In genomic region chr15:92887869-92888268, GRCh38 we compare ENCODE assay signal across 9 cellular contexts. TPM values are rescaled to one million over a fixed set of nuclear protein-coding genes. Genes with fewer than 3 reads are reported as not detected.
A peak's percentile ranks its signal among the peaks of the same experiment; 100 is the strongest.
DNase-seq lines count a peak whose midpoint lies in the region; ATAC-seq and TF ChIP-seq lines count a peak whose summit lies in the region.
"Had no signal": no experiment of that assay in that cellular context is flagged by ENCODE, and none has a peak within 500 bp of the region (broad histone marks: within the 10 kb centered on the region; RNA-seq: fewer than 3 reads in every experiment).

No MANE protein-coding gene starts in this region.

- peaks cover 25% of the 10 kb centered on the region; the same call in 1 of the 2 replicates for H3K4me1 ChIP-seq in HEK293 (ENCODE audit: control insufficient read depth, insufficient read depth, low read length)
- H3K4me1 ChIP-seq in skeletal muscle satellite cell (ENCODE audit: control insufficient read depth, insufficient read depth, low read length), result peaks cover 23% of the 10 kb centered on the region

- no peaks in the 10 kb centered on the region for H3K9me3 ChIP-seq in HEK293 (ENCODE audit: control insufficient read depth, insufficient read depth, low read depth, low read length)
- no peaks in the 10 kb centered on the region for H3K9me3 ChIP-seq in skeletal muscle satellite cell (replicated peaks; ENCODE audit: low read length)

- H3K4me3 Mint-ChIP-seq in activated CD4-positive, alpha-beta memory T cell treated with anti-CD3 and anti-CD28 coated beads, Interleukin-2, amount 10 ng/mL, durations not matched to agents 7 days and 5 days, result peak overlapping the region; percentile 65

- no peaks in the 10 kb centered on the region for H3K27me3 Mint-ChIP-seq in activated CD4-positive, alpha-beta memory T cell treated with anti-CD3 and anti-CD28 coated beads, Interleukin-2, amount 10 ng/mL, durations not matched to agents 7 days and 5 days

- no peak for DNase-seq in activated CD4-positive, alpha-beta memory T cell treated with anti-CD3 and anti-CD28 coated beads, Interleukin-2, amount 10 ng/mL, durations not matched to agents 7 days and 5 days
- no peak for DNase-seq in fibroblast of pulmonary artery (ENCODE audit: low read depth)
- no peak for DNase-seq in NCI-H524 treated with DMSO at 0.1 percent for 48 hours (lab: John Stamatoyannopoulos, UW)
- DNase-seq in glomerular visceral epithelial cell (ENCODE audit: extremely low spot score), result no peak
- DNase-seq: cortex of kidney had no signal

- POLR2A ChIA-PET in HEK293 (lab: Yijun Ruan, JAX), result interaction anchor here (2.4 kb wide), 2 partner anchors 12 to 78 kb away, joined by 8 to 15 read pairs; partner anchors contain the start of gene CHD2
- POLR2A ChIA-PET in activated CD4-positive, alpha-beta memory T cell treated with anti-CD3 and anti-CD28 coated beads, Interleukin-2, amount 10 ng/mL, durations not matched to agents 7 days and 5 days (lab: Charles Lee), result interaction anchor here (1.4 to 19.1 kb wide), 8 partner anchors 17 to 78 kb away, joined by 4 to 1323 read pairs (median 68); partner anchors contain the start of gene CHD2

- CTCF ChIA-PET in HEK293 (lab: Yijun Ruan, JAX), result interaction anchor here (1.4 to 1.8 kb wide), 3 partner anchors 12 to 79 kb away, joined by 6 read pairs; partner anchors contain the start of gene CHD2
- CTCF ChIA-PET in activated CD4-positive, alpha-beta memory T cell treated with anti-CD3 and anti-CD28 coated beads, Interleukin-2, amount 10 ng/mL, durations not matched to agents 7 days and 5 days (lab: Charles Lee), result interaction anchor here (1.1 to 3.1 kb wide), 5 partner anchors 30 to 90 kb away, joined by 3 to 13 read pairs (median 9); no protein-coding TSS in a partner anchor

- no peak for ATAC-seq in GM21576 (IDR thresholded peaks at IDR 0.05; ENCODE audit: unreplicated experiment)
- ATAC-seq: left lobe of liver had no signal

- peak overlapping the region; percentile 20; the same call in 1 of the 2 replicates for H3K27ac ChIP-seq in HEK293 (ENCODE audit: extremely low read depth, low read depth, low read length)

- peak overlapping the region; percentile 18 for H3K9ac ChIP-seq in skeletal muscle satellite cell (ENCODE audit: low read depth, low read length)

- H3K9me3 Mint-ChIP-seq in activated CD4-positive, alpha-beta memory T cell treated with anti-CD3 and anti-CD28 coated beads, Interleukin-2, amount 10 ng/mL, durations not matched to agents 7 days and 5 days, result no peaks in the 10 kb centered on the region

- TF ChIP-seq CTCF in HEK293 (tag by site-specific recombination; IDR thresholded peaks at IDR 0.05) (no peak), fibroblast of pulmonary artery (IDR thresholded peaks at IDR 0.05; ENCODE audit: low read length, missing control alignments) (no peak)

- H3K36me3 Mint-ChIP-seq in activated CD4-positive, alpha-beta memory T cell treated with anti-CD3 and anti-CD28 coated beads, Interleukin-2, amount 10 ng/mL, durations not matched to agents 7 days and 5 days (ENCODE audit: low read depth), result peaks cover 90% of the 10 kb centered on the region

- H3K27me3 ChIP-seq in skeletal muscle satellite cell (ENCODE audit: control insufficient read depth, insufficient read depth, low read length), result no peaks in the 10 kb centered on the region

- H3K27ac Mint-ChIP-seq in activated CD4-positive, alpha-beta memory T cell treated with anti-CD3 and anti-CD28 coated beads, Interleukin-2, amount 10 ng/mL, durations not matched to agents 7 days and 5 days, result peak overlapping the region; percentile 68

- H3K4me3 ChIP-seq in HEK293 (ENCODE audit: low read depth, low read length), result no peak overlapping the region
- peak overlapping the region; percentile 81 for H3K4me3 ChIP-seq in fibroblast of pulmonary artery (replicated peaks; ENCODE audit: low read depth, low read length)
- H3K4me3 ChIP-seq in skeletal muscle satellite cell (ENCODE audit: low read length), result no peak overlapping the region

- H3K4me1 Mint-ChIP-seq in activated CD4-positive, alpha-beta memory T cell treated with anti-CD3 and anti-CD28 coated beads, Interleukin-2, amount 10 ng/mL, durations not matched to agents 7 days and 5 days, result peaks cover 56% of the 10 kb centered on the region

- H3K4me2 ChIP-seq in skeletal muscle satellite cell (ENCODE audit: low read length), result peak overlapping the region; percentile 69

- H3K36me3 ChIP-seq in HEK293 (ENCODE audit: control insufficient read depth in 2 of 2, insufficient read depth in 1 of 2, low read length in 2 of 2) (peaks cover 62 to 67% of the 10 kb centered on the region in 2 experiments), skeletal muscle satellite cell (ENCODE audit: insufficient read depth, low read length) (peaks cover 71% of the 10 kb centered on the region)

TF ChIP-seq in HEK293, 187 proteins besides CTCF, POLR2A, EP300 and RAD21:
- no peak for TF ChIP-seq ZNF510 (tag by site-specific recombination; IDR thresholded peaks at IDR 0.05; ENCODE audit: insufficient replicate concordance)
- TF ChIP-seq ZBTB6 (tag by site-specific recombination; IDR thresholded peaks at IDR 0.05), result no peak
- no peak for TF ChIP-seq ZNF585B (tag by site-specific recombination; IDR thresholded peaks at IDR 0.05)
- no peak for TF ChIP-seq ZNF366 (tag by site-specific recombination; conservative IDR thresholded peaks at IDR 0.05)
- no peak for TF ChIP-seq ZNF157 (tag by site-specific recombination; IDR thresholded peaks at IDR 0.05)
- TF ChIP-seq ZBTB1 (tag by site-specific recombination; IDR thresholded peaks at IDR 0.05), result no peak
- TF ChIP-seq ZBTB44 (tag by site-specific recombination; IDR thresholded peaks at IDR 0.05), result no peak
- TF ChIP-seq ZNF544 (tag by site-specific recombination; IDR thresholded peaks at IDR 0.05), result no peak
- TF ChIP-seq KLF9 (tag by site-specific recombination; IDR thresholded peaks at IDR 0.05; ENCODE audit: low read depth), result no peak
- TF ChIP-seq ZNF654 (tag by site-specific recombination; IDR thresholded peaks at IDR 0.05; ENCODE audit: low read depth), result no peak

RNA-seq across cellular contexts. Expression of gene CHD2, which starts 12.3 kb away (rescaled TPM):
- 100 to 1,000 TPM; 141 to 155 TPM for total RNA-seq in activated CD4-positive, alpha-beta memory T cell treated with anti-CD3 and anti-CD28 coated beads, Interleukin-2, amount 10 ng/mL, durations not matched to agents 7 days and 5 days
- total RNA-seq in skeletal muscle satellite cell (2012; rRNA removed), result 46.5 and 60.8 TPM in 2 replicates
